Comparison of ENCODE assay signal across 14 cellular contexts in genomic region chr5:177130211-177131018, GRCh38. TPM values are rescaled to one million over a fixed set of nuclear protein-coding genes. Genes with fewer than 3 reads are reported as not detected.
A peak's percentile ranks its signal among the peaks of the same experiment; 100 is the strongest.
DNase-seq lines count a peak whose midpoint lies in the region; ATAC-seq and TF ChIP-seq lines count a peak whose summit lies in the region.
"Had no signal": no experiment of that assay in that cellular context is flagged by ENCODE, and none has a peak within 500 bp of the region (broad histone marks: within the 10 kb centered on the region; RNA-seq: fewer than 3 reads in every experiment).

No MANE protein-coding gene starts in this region.

- peaks cover 40% of the 10 kb centered on the region for H3K4me1 Mint-ChIP-seq in endothelial cell (ENCODE audit: unreplicated experiment)
- peaks cover 26 to 51% (median 41%) of the 10 kb centered on the region in 4 donors for H3K4me1 Mint-ChIP-seq in naive thymus-derived CD8-positive, alpha-beta T cell

- H3K9me3 ChIP-seq in RWPE2 (ENCODE audit: severe bottlenecking): no peaks in the 10 kb centered on the region
- H3K9me3 ChIP-seq: right lobe of liver had no signal

- H3K27ac Mint-ChIP-seq in endothelial cell (ENCODE audit: unreplicated experiment): peak overlapping the region; percentile 67
- peak overlapping the region in 9 of 10 donors; percentile 33 to 92 (median 67) for H3K27ac Mint-ChIP-seq in naive thymus-derived CD8-positive, alpha-beta T cell

- H3K36me3 Mint-ChIP-seq in endothelial cell (ENCODE audit: low read depth, unreplicated experiment): peaks cover 8% of the 10 kb centered on the region
- H3K36me3 Mint-ChIP-seq in naive thymus-derived CD8-positive, alpha-beta T cell: peaks cover 0 to 8% (median under 1%) of the 10 kb centered on the region in 3 donors

- peak overlapping the region; percentile 37 for H3K4me3 Mint-ChIP-seq in endothelial cell (ENCODE audit: unreplicated experiment)
- H3K4me3 Mint-ChIP-seq in naive thymus-derived CD8-positive, alpha-beta T cell: peak overlapping the region in 5 of 10 donors; percentile 27 to 79 (median 46)

- H3K9me3 Mint-ChIP-seq in endothelial cell (ENCODE audit: unreplicated experiment): no peaks in the 10 kb centered on the region
- no peaks in the 10 kb centered on the region for H3K9me3 Mint-ChIP-seq in naive thymus-derived CD8-positive, alpha-beta T cell

- ATAC-seq in RWPE2 (ENCODE audit: low read depth) (peak; percentile 48), HG03097 (IDR thresholded peaks at IDR 0.05; ENCODE audit: low FRiP score, unreplicated experiment) (no peak)
- no peak for ATAC-seq in naive thymus-derived CD8-positive, alpha-beta T cell
- ATAC-seq: activated CD4-positive, CD25-positive, alpha-beta regulatory T cell treated with anti-CD3 and anti-CD28 coated beads, Interleukin-2, amount 50 U/mL, for 24 hours; left colon; right lobe of liver had no signal

- POLR2A ChIA-PET in naive thymus-derived CD8-positive, alpha-beta T cell (lab: Charles Lee): interaction anchor here (0.6 to 4.7 kb wide), 4 partner anchors 8 to 16 kb away, joined by 6 to 43 read pairs (median 21); no protein-coding TSS in a partner anchor

- H3K36me3 ChIP-seq in RWPE2 (ENCODE audit: low read depth): peaks cover 5% of the 10 kb centered on the region

- no peaks in the 10 kb centered on the region for H3K27me3 ChIP-seq in RWPE2 (ENCODE audit: insufficient read depth, poor library complexity, severe bottlenecking)
- H3K27me3 ChIP-seq: right lobe of liver had no signal

- H3K4me1 ChIP-seq in RWPE2 (ENCODE audit: insufficient read depth, poor library complexity, severe bottlenecking): peaks cover 6% of the 10 kb centered on the region

- DNase-seq in EH (ENCODE audit: low read depth): peak; percentile 71
- peak; percentile 56 for DNase-seq in RWPE2 (ENCODE audit: low spot score)
- DNase-seq in endothelial cell (ENCODE audit: low spot score): no peak
- DNase-seq in naive thymus-derived CD8-positive, alpha-beta T cell: no peak
- no peak for DNase-seq in NCI-H526 treated with DMSO at 0.1 percent for 48 hours (lab: John Stamatoyannopoulos, UW)
- no peak for DNase-seq in mucosa of gallbladder (ENCODE audit: low spot score)
- DNase-seq in glomerular visceral epithelial cell (ENCODE audit: extremely low spot score): no peak
- DNase-seq: activated T-cell treated with anti-CD3 and anti-CD28 coated beads for 4 hours; left colon; NCI-H2107; right lobe of liver; stimulated activated naive CD4-positive, alpha-beta T cell treated with Interleukin-2 at 50 U/mL for 16 hours had no signal

- peaks cover 19% of the 10 kb centered on the region for H3K27me3 Mint-ChIP-seq in endothelial cell (ENCODE audit: unreplicated experiment)
- H3K27me3 Mint-ChIP-seq in naive thymus-derived CD8-positive, alpha-beta T cell: no peaks in the 10 kb centered on the region

- TF ChIP-seq CTCF in RWPE2 (IDR thresholded peaks at IDR 0.05; ENCODE audit: poor library complexity, severe bottlenecking) (no peak), endothelial cell (IDR thresholded peaks at IDR 0.05; ENCODE audit: unreplicated experiment) (no peak)

- no peak overlapping the region for H3K4me3 ChIP-seq in RWPE2 (ENCODE audit: severe bottlenecking)
- H3K4me3 ChIP-seq: right lobe of liver had no signal

- H3K27ac ChIP-seq in RWPE2 (ENCODE audit: poor library complexity, severe bottlenecking): peak overlapping the region; percentile 11
- H3K27ac ChIP-seq: right lobe of liver had no signal

RNA-seq across cellular contexts. Expression of gene NSD1, which starts 3.2 kb away (rescaled TPM):
- total RNA-seq in endothelial cell (ENCODE audit: unreplicated experiment) (111 TPM), mucosa of gallbladder (82.1 TPM)
- total RNA-seq in naive thymus-derived CD8-positive, alpha-beta T cell: 100 to 1,000 TPM; 118 to 130 TPM
- polyA plus RNA-seq in naive thymus-derived CD8-positive, alpha-beta T cell: 10 to 100 TPM; 25.0 to 43.1 (median 42.7) TPM

RNA-seq across cellular contexts. Expression of gene FGFR4, which starts 43.7 kb away (rescaled TPM):
- total RNA-seq in endothelial cell (ENCODE audit: unreplicated experiment): 11.0 TPM
- total RNA-seq in naive thymus-derived CD8-positive, alpha-beta T cell: 1 to 10 TPM; 1.8 to 3.0 TPM
- polyA plus RNA-seq in naive thymus-derived CD8-positive, alpha-beta T cell: under 1 TPM in 2 of 3 donors, not detected in 1; 0.23 to 0.76 TPM
- total RNA-seq in mucosa of gallbladder: 233 TPM

Comparison
In these comparisons a context has a peak if more than half of its experiments do, and no peak if none do; other contexts are left out.
1. DNase-seq: peak in EH (single experiment) and RWPE2 (single experiment); none in endothelial cell (single experiment), naive thymus-derived CD8-positive, alpha-beta T cell (0 of 10), NCI-H526 treated with DMSO at 0.1 percent for 48 hours (single experiment), mucosa of gallbladder (single experiment) and glomerular visceral epithelial cell (single experiment).
2. RNA of gene FGFR4, which starts 43.7 kb away (total RNA-seq): 233 TPM in mucosa of gallbladder (single experiment); 11.0 TPM in endothelial cell (single experiment) and 1.8 to 3.0 TPM in naive thymus-derived CD8-positive, alpha-beta T cell; every median in the first group is over 10 times any median in the second.